8 cellular contexts compared by ENCODE assay signal in genomic region chr6:145735356-145736165, GRCh38. TPM values are rescaled to one million over a fixed set of nuclear protein-coding genes. Genes with fewer than 3 reads are reported as not detected.
DNase-seq lines count a peak whose midpoint lies in the region; ATAC-seq and TF ChIP-seq lines count a peak whose summit lies in the region.

Gene EPM2A (minus strand): TSS chr6:145735520. CDS start chr6:145735498, 22 bp downstream.

- H3K4me2 ChIP-seq in BLaER1 treated with 17β-estradiol and CSF1 and Interleukin-3, amounts not matched to agents 10 nM and 100 nM = peak within 1 kb of the TSS; percentile 67 to 95 (median 88)

- peaks cover 21% of the 10 kb centered on the region for H3K4me1 Mint-ChIP-seq in activated CD4-positive, alpha-beta memory T cell treated with anti-CD3 and anti-CD28 coated beads, Interleukin-2, amount 10 ng/mL, durations not matched to agents 7 days and 5 days

- CTCF ChIA-PET in activated CD4-positive, alpha-beta memory T cell treated with anti-CD3 and anti-CD28 coated beads, Interleukin-2, amount 10 ng/mL, durations not matched to agents 7 days and 5 days (lab: Charles Lee) = interaction anchor here (0.9 to 2.1 kb wide), 7 partner anchors 19 to 230 kb away, joined by 3 to 7 read pairs (median 3); partner anchors contain the start of gene FBXO30

- H3K36me3 Mint-ChIP-seq in activated CD4-positive, alpha-beta memory T cell treated with anti-CD3 and anti-CD28 coated beads, Interleukin-2, amount 10 ng/mL, durations not matched to agents 7 days and 5 days (ENCODE audit: low read depth) = peaks cover 5% of the 10 kb centered on the region

- H3K4me1 ChIP-seq in BLaER1 treated with 17β-estradiol and CSF1 and Interleukin-3, amounts not matched to agents 10 nM and 100 nM = peaks cover 16 to 36% (median 25%) of the 10 kb centered on the region in 10 experiments; a peak in 19 of 20 replicates

- H3K9me3 ChIP-seq in BLaER1 treated with 17β-estradiol and CSF1 and Interleukin-3, amounts not matched to agents 10 nM and 100 nM (replicated peaks in 1 of 11) = peaks cover 11 to 25% (median 21%) of the 10 kb centered on the region in 11 experiments

- no peaks in the 10 kb centered on the region for H3K27me3 ChIP-seq in BLaER1 treated with 17β-estradiol and CSF1 and Interleukin-3, amounts not matched to agents 10 nM and 100 nM

- H3K4me3 ChIP-seq in BLaER1 treated with 17β-estradiol and CSF1 and Interleukin-3, amounts not matched to agents 10 nM and 100 nM = peak within 1 kb of the TSS; percentile 71 to 83 (median 74)

- peak within 1 kb of the TSS; percentile 87 to 100 (median 98) for H3K27ac ChIP-seq in BLaER1 treated with 17β-estradiol and CSF1 and Interleukin-3, amounts not matched to agents 10 nM and 100 nM

- H3K27me3 Mint-ChIP-seq in activated CD4-positive, alpha-beta memory T cell treated with anti-CD3 and anti-CD28 coated beads, Interleukin-2, amount 10 ng/mL, durations not matched to agents 7 days and 5 days = no peaks in the 10 kb centered on the region

- peaks cover 0 to 10% (median 5%) of the 10 kb centered on the region in 11 experiments; a peak in 9 of 22 replicates for H3K36me3 ChIP-seq in BLaER1 treated with 17β-estradiol and CSF1 and Interleukin-3, amounts not matched to agents 10 nM and 100 nM

- peak; percentile 74 for ATAC-seq in HG03354 (IDR thresholded peaks at IDR 0.05; ENCODE audit: poor library complexity, severe bottlenecking, unreplicated experiment)

- peak within 1 kb of the TSS; percentile 88 for H3K27ac Mint-ChIP-seq in activated CD4-positive, alpha-beta memory T cell treated with anti-CD3 and anti-CD28 coated beads, Interleukin-2, amount 10 ng/mL, durations not matched to agents 7 days and 5 days

- no peaks in the 10 kb centered on the region for H4K20me1 ChIP-seq in BLaER1 treated with 17β-estradiol and CSF1 and Interleukin-3, amounts not matched to agents 10 nM and 100 nM

- peak within 1 kb of the TSS; percentile 89 to 99 (median 96) for H3K9ac ChIP-seq in BLaER1 treated with 17β-estradiol and CSF1 and Interleukin-3, amounts not matched to agents 10 nM and 100 nM

- peak within 1 kb of the TSS; percentile 90 for H3K4me3 Mint-ChIP-seq in activated CD4-positive, alpha-beta memory T cell treated with anti-CD3 and anti-CD28 coated beads, Interleukin-2, amount 10 ng/mL, durations not matched to agents 7 days and 5 days

- peak; percentile 71 for TF ChIP-seq POLR2A in GM19099 (IDR thresholded peaks at IDR 0.05; ENCODE audit: extremely low read depth, insufficient read length, low read depth)

- DNase-seq in NCI-H69 (lab: John Stamatoyannopoulos, UW) (peak; percentile 95), medulla oblongata (ENCODE audit: extremely low spot score) (peak; percentile 81)
- DNase-seq in activated CD4-positive, alpha-beta memory T cell treated with anti-CD3 and anti-CD28 coated beads, Interleukin-2, amount 10 ng/mL, durations not matched to agents 7 days and 5 days = peak; percentile 71
- peak; percentile 18 for DNase-seq in effector CD4-positive, alpha-beta T cell
- peak; percentile 22 for DNase-seq in stimulated activated CD8-positive, alpha-beta memory T cell treated with anti-CD3 and anti-CD28 coated beads, Interleukin-12 subunit alpha, Interleukin-12 subunit beta, amount 100 ng/mL, for 24 hours (ENCODE audit: extremely low read depth)

- peaks cover 7% of the 10 kb centered on the region for H3K9me3 Mint-ChIP-seq in activated CD4-positive, alpha-beta memory T cell treated with anti-CD3 and anti-CD28 coated beads, Interleukin-2, amount 10 ng/mL, durations not matched to agents 7 days and 5 days

- POLR2A ChIA-PET in activated CD4-positive, alpha-beta memory T cell treated with anti-CD3 and anti-CD28 coated beads, Interleukin-2, amount 10 ng/mL, durations not matched to agents 7 days and 5 days (lab: Charles Lee) = interaction anchor here (0.6 to 5.6 kb wide), 19 partner anchors 8 to 1670 kb away, joined by 3 to 84 read pairs (median 4); partner anchors contain the start of genes FBXO30, GRM1 and SHPRH

RNA-seq across cellular contexts. Expression of gene EPM2A, which starts in this region (rescaled TPM):
- total RNA-seq in activated CD4-positive, alpha-beta memory T cell treated with anti-CD3 and anti-CD28 coated beads, Interleukin-2, amount 10 ng/mL, durations not matched to agents 7 days and 5 days = 1 to 10 TPM; 4.3 to 5.1 TPM

Comparison
In these comparisons a context has a peak if more than half of its experiments do, and no peak if none do; other contexts are left out.
1. Peak in every context shown above with its lines: DNase-seq, ATAC-seq, H3K4me3 ChIP-seq and H3K27ac ChIP-seq.
2. DNase-seq: peak in every context shown above with its lines; median percentile 95 in NCI-H69; 81 in medulla oblongata; 71 in activated CD4-positive, alpha-beta memory T cell treated with anti-CD3 and anti-CD28 coated beads, Interleukin-2, amount 10 ng/mL, durations not matched to agents 7 days and 5 days; 22 in stimulated activated CD8-positive, alpha-beta memory T cell treated with anti-CD3 and anti-CD28 coated beads, Interleukin-12 subunit alpha, Interleukin-12 subunit beta, amount 100 ng/mL, for 24 hours; 18 in effector CD4-positive, alpha-beta T cell.